In genomic region chr13:68806125-68806524, GRCh38 we compare ENCODE assay signal across 21 cellular contexts.
DNase-seq lines count a peak whose midpoint lies in the region; ATAC-seq and TF ChIP-seq lines count a peak whose summit lies in the region.
"Had no signal": no experiment of that assay in that cellular context is flagged by ENCODE, and none has a peak within 500 bp of the region (broad histone marks: within the 10 kb centered on the region; RNA-seq: fewer than 3 reads in every experiment).

No MANE protein-coding gene starts in this region.

- no peak for TF ChIP-seq CTCF in MM.1S (IDR thresholded peaks at IDR 0.05; ENCODE audit: low read length)

- DNase-seq in MM.1S: peak; percentile 46
- DNase-seq in left lobe of liver (ENCODE audit: low spot score): no peak
- no peak for DNase-seq in NCI-H2171 (lab: John Stamatoyannopoulos, UW)
- DNase-seq in SW 1271 (lab: John Stamatoyannopoulos, UW): no peak
- no peak for DNase-seq in NCI-H146 treated with DMSO at 0.1 percent for 48 hours (lab: John Stamatoyannopoulos, UW; ENCODE audit: unreplicated experiment)
- DNase-seq: 8988T; CD8-positive, alpha-beta T cell; DMS79 treated with DMSO at 0.1 percent for 48 hours; HCEC 1CT; NCI-H1417 treated with DMSO at 0.1 percent for 48 hours; NCI-H2029; NCI-H2171 treated with DMSO at 0.1 percent for 48 hours; NCI-H446 treated with DMSO at 0.1 percent for 48 hours; NCI-H748 treated with DMSO at 0.1 percent for 48 hours; T-helper 1 cell had no signal

- no peak overlapping the region for H3K9ac ChIP-seq in MM.1S (ENCODE audit: low read length)
- H3K9ac ChIP-seq: BLaER1 had no signal

- no peaks in the 10 kb centered on the region for H3K36me3 ChIP-seq in MM.1S (replicated peaks; ENCODE audit: insufficient read depth, low read length)
- H3K36me3 ChIP-seq: BLaER1 had no signal

- no peaks in the 10 kb centered on the region for H4K20me1 ChIP-seq in MM.1S (ENCODE audit: insufficient read depth, low read length)
- H4K20me1 ChIP-seq: BLaER1 had no signal

- H3K4me3 ChIP-seq in MM.1S (ENCODE audit: low read length): no peak overlapping the region
- H3K4me3 ChIP-seq: BLaER1, K562, SK-N-MC had no signal

- no peaks in the 10 kb centered on the region for H3K9me3 ChIP-seq in MM.1S (replicated peaks; ENCODE audit: insufficient read depth, low read length)
- H3K9me3 ChIP-seq: BLaER1 had no signal

- no peak overlapping the region for H3K4me2 ChIP-seq in MM.1S (ENCODE audit: low read depth, low read length)
- H3K4me2 ChIP-seq: BLaER1 had no signal

- no peaks in the 10 kb centered on the region for H3K4me1 ChIP-seq in MM.1S (ENCODE audit: low read length)
- H3K4me1 ChIP-seq: BLaER1 had no signal

- no peak overlapping the region for H3K27ac ChIP-seq in MM.1S (ENCODE audit: low read length)
- H3K27ac ChIP-seq: BLaER1, SK-N-MC had no signal

- H3K27me3 ChIP-seq in MM.1S (replicated peaks; ENCODE audit: insufficient read depth, low read length): no peaks in the 10 kb centered on the region
- H3K27me3 ChIP-seq: BLaER1 had no signal

- H3F3A ChIP-seq in MM.1S (ENCODE audit: insufficient read depth, low read length): no peaks in the 10 kb centered on the region

- H2AFZ ChIP-seq in MM.1S (ENCODE audit: low read length): no peak overlapping the region

- no peaks in the 10 kb centered on the region for H3K79me2 ChIP-seq in MM.1S (ENCODE audit: low read length)

- H3K9me2 ChIP-seq in MM.1S (replicated peaks; ENCODE audit: insufficient read depth, low read length): no peaks in the 10 kb centered on the region

- ATAC-seq in GM18498 (IDR thresholded peaks at IDR 0.05; ENCODE audit: unreplicated experiment) (peak; percentile 67), GM21526 (IDR thresholded peaks at IDR 0.05; ENCODE audit: low FRiP score, unreplicated experiment) (peak; percentile 72), HG02970 (IDR thresholded peaks at IDR 0.05; ENCODE audit: low FRiP score, unreplicated experiment) (peak; percentile 63), left lobe of liver (no peak)
- ATAC-seq: CD8-positive, alpha-beta T cell; K562 had no signal
